In the genomic region with DNA sequence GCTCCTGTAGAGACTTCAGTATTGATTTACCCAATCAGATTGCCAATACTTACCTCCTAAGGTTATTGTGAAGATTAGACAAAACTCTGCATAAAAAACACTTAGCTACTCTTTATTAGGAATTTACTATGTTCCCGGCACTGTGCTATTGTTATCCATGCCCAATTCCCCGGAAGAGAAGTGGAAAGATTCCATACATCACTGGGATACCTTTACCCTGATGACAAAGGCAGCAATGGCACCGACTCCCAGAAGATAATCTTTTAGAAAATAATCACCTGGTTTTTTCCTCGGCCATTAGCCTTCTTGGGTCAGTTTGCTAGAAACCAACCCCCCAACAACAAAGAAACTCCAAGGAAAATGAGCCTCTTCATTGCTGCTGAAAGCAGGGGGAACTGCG, we compare ENCODE assay signal across 9 cellular contexts.
DNase-seq lines count a peak whose midpoint lies in the region; ATAC-seq, FAIRE-seq and TF ChIP-seq lines count a peak whose summit lies in the region.
"Had no signal": no experiment of that assay in that cellular context is flagged by ENCODE, and none has a peak within 500 bp of the region (broad histone marks: within the 10 kb centered on the region; RNA-seq: fewer than 3 reads in every experiment).

No MANE protein-coding gene starts in this region.

- H3K27me3 ChIP-seq in heart left ventricle (no peaks in the 10 kb centered on the region), K562 (ENCODE audit: control insufficient read depth in 2 of 2, insufficient read depth in 2 of 2, low read length in 2 of 2) (no peaks in the 10 kb centered on the region), uterus (no peaks in the 10 kb centered on the region)
- H3K27me3 ChIP-seq in naive thymus-derived CD4-positive, alpha-beta T cell (ENCODE audit: control insufficient read depth in 2 of 2, insufficient read depth in 2 of 2, low read length in 2 of 2) = no peaks in the 10 kb centered on the region

- POLR2A ChIA-PET in K562 (lab: Yijun Ruan, JAX) = interaction anchor here (0.5 to 1.6 kb wide), 3 partner anchors 13 to 95 kb away, joined by 3 to 6 read pairs (median 4); no protein-coding TSS in a partner anchor
- POLR2A ChIA-PET in naive thymus-derived CD4-positive, alpha-beta T cell (lab: Charles Lee) = interaction anchor here (1.8 to 2.3 kb wide), 4 partner anchors 11 to 97 kb away, joined by 8 to 12 read pairs (median 9); no protein-coding TSS in a partner anchor

- no peaks in the 10 kb centered on the region for H4K20me1 ChIP-seq in K562 (replicated peaks; ENCODE audit: control insufficient read depth, insufficient read depth, low read length)

- no TSS peak for BruUV-seq in K562 (replicated peaks; lab: Mats Ljungman, UMichigan)

- peak overlapping the region in 1 of 9 donors; percentile 82 for H3K27ac Mint-ChIP-seq in naive thymus-derived CD4-positive, alpha-beta T cell

- H3K9me1 ChIP-seq in K562 (ENCODE audit: control insufficient read depth, insufficient read depth, low read length) = no peaks in the 10 kb centered on the region

- H3K36me3 Mint-ChIP-seq in naive thymus-derived CD4-positive, alpha-beta T cell = peaks cover 0 to 21% (median 0%) of the 10 kb centered on the region in 5 donors

- DNase-seq in heart left ventricle (no peak), left ventricle myocardium superior (no peak), K562 (ENCODE audit: extremely low read depth in 1 of 4, low spot score in 3 of 4) (no peak), uterus (no peak), NK-92 (lab: John Stamatoyannopoulos, UW; ENCODE audit: unreplicated experiment) (no peak), SIG-M5 treated with dmso at 0.1 percent for 504 hours (lab: John Stamatoyannopoulos, UW; ENCODE audit: unreplicated experiment) (no peak)
- no peak for DNase-seq in naive thymus-derived CD4-positive, alpha-beta T cell
- DNase-seq in activated naive CD4-positive, alpha-beta T cell treated with Interleukin-2 at 50 U/mL for 16 hours = no peak
- DNase-seq: activated T-cell treated with anti-CD3 and anti-CD28 coated beads, Interleukin-2, amount 50 U/mL, for 1 hour had no signal

- H3K9me3 ChIP-seq in heart left ventricle (no peaks in the 10 kb centered on the region), K562 (replicated peaks; ENCODE audit: control insufficient read depth, insufficient read depth, low read depth, low read length) (no peaks in the 10 kb centered on the region; the same call in 1 of the 2 replicates), uterus (no peaks in the 10 kb centered on the region)
- H3K9me3 ChIP-seq in naive thymus-derived CD4-positive, alpha-beta T cell (ENCODE audit: control insufficient read depth in 2 of 3, low read length in 3 of 3) = no peaks in the 10 kb centered on the region

- H3K9ac ChIP-seq in K562 (ENCODE audit: insufficient read depth in 1 of 2, low read depth in 2 of 2, low read length in 2 of 2) = peak overlapping the region in 1 of 2 experiments; percentile 76; a peak in 2 of 4 replicates

- H3K4me3 Mint-ChIP-seq in naive thymus-derived CD4-positive, alpha-beta T cell = peak overlapping the region in 1 of 10 donors; percentile 44

- H3K9me3 Mint-ChIP-seq in naive thymus-derived CD4-positive, alpha-beta T cell = peaks cover 0 to 7% (median 0%) of the 10 kb centered on the region in 11 donors

- 77 to 85% (median 80%) methylated on average over 5 of the region's 5 CpGs for WGBS in heart left ventricle, 4 donors
- 80% methylated on average over 5 of the region's 5 CpGs for WGBS in K562 (ENCODE audit: insufficient coverage, low coverage, missing lambda C conversion rate)

- peaks cover 0 to 9% (median 4%) of the 10 kb centered on the region in 5 donors for H3K27me3 Mint-ChIP-seq in naive thymus-derived CD4-positive, alpha-beta T cell

- ATAC-seq in heart left ventricle (no peak), left ventricle myocardium superior (no peak), K562 (no peak)
- no peak for ATAC-seq in naive thymus-derived CD4-positive, alpha-beta T cell

- CTCF ChIA-PET in K562 (lab: Yijun Ruan, JAX; ENCODE audit: low intra/inter-chr PET ratio) = no interaction called here
- CTCF ChIA-PET in naive thymus-derived CD4-positive, alpha-beta T cell (lab: Charles Lee) = interaction anchor here (0.6 to 1.9 kb wide), 4 partner anchors 14 to 101 kb away, joined by 3 to 11 read pairs (median 3); no protein-coding TSS in a partner anchor

- no peak overlapping the region for H3K4me3 ChIP-seq in heart left ventricle
- H3K4me3 ChIP-seq in K562 = no peak overlapping the region
- H3K4me3 ChIP-seq in naive thymus-derived CD4-positive, alpha-beta T cell (ENCODE audit: low read length) = peak overlapping the region; percentile 9
- H3K4me3 ChIP-seq in uterus = no peak overlapping the region

- H2AFZ ChIP-seq in K562 (ENCODE audit: low read depth, low read length) = peak overlapping the region; percentile 97

- no peak for TF ChIP-seq EP300 in K562 (IDR thresholded peaks at IDR 0.05; ENCODE audit: low read length)

- H3K4me1 ChIP-seq in heart left ventricle = peaks cover 0 to 43% (median 18%) of the 10 kb centered on the region in 12 donors
- peaks cover 16 to 71% of the 10 kb centered on the region in 2 experiments for H3K4me1 ChIP-seq in K562 (replicated peaks in 1 of 2; ENCODE audit: control insufficient read depth in 2 of 2, insufficient read depth in 2 of 2, low read length in 2 of 2)
- peaks cover 11 to 35% of the 10 kb centered on the region in 2 donors for H3K4me1 ChIP-seq in naive thymus-derived CD4-positive, alpha-beta T cell (ENCODE audit: control insufficient read depth in 2 of 2, insufficient read depth in 2 of 2, low read length in 2 of 2)
- no peaks in the 10 kb centered on the region for H3K4me1 ChIP-seq in uterus

- FAIRE-seq in K562 (lab: Jason Lieb, UNC) = no peak

- TF ChIP-seq RAD21 in K562 (CRISPR knock-in tag; conservative IDR thresholded peaks at IDR 0.05 in 1 of 2, IDR thresholded peaks at IDR 0.05 in 1 of 2) = no peak

- intact Hi-C loops in heart left ventricle (cut with DNase I) = loop anchor here in 5 of 10 donors (5.0 to 10.0 kb wide), 2 partner anchors 226 to 229 kb away; partner anchors contain the start of gene SNX18 (in 5 of the 5)
- intact Hi-C loops in left ventricle myocardium superior (cut with micrococcal nuclease) = no loop called here
- intact Hi-C loops in K562 (cut with micrococcal nuclease) = loop anchor here (5.0 kb wide), 1 partner anchor 44 kb away; no protein-coding TSS in a partner anchor
- intact Hi-C loops in naive thymus-derived CD4-positive, alpha-beta T cell (cut with micrococcal nuclease) = no loop called here
- intact Hi-C loops in uterus (cut with DNase I; ENCODE audit: low total_unique reads) = no loop called here

- H3K4me1 Mint-ChIP-seq in naive thymus-derived CD4-positive, alpha-beta T cell = peaks cover 18 to 59% (median 23%) of the 10 kb centered on the region in 7 donors

- TF ChIP-seq CTCF in heart left ventricle (IDR thresholded peaks at IDR 0.05) = no peak
- no peak for TF ChIP-seq CTCF in K562 (IDR thresholded peaks at IDR 0.05 in 2 of 3, conservative IDR thresholded peaks at IDR 0.05 in 1 of 3; ENCODE audit: insufficient read depth in 2 of 3, low read depth in 1 of 3, low read length in 3 of 3)
- TF ChIP-seq CTCF in uterus (IDR thresholded peaks at IDR 0.05) = no peak

- TF ChIP-seq POLR2A in heart left ventricle (IDR thresholded peaks at IDR 0.05) (no peak), K562 (conservative IDR thresholded peaks at IDR 0.05) (no peak), uterus (IDR thresholded peaks at IDR 0.05) (no peak)

- in situ Hi-C loops in K562 (cut with MboI) = no loop called here

- H3K4me2 ChIP-seq in K562 (ENCODE audit: insufficient read depth, low read length) = peak overlapping the region; percentile 72

- H3K79me2 ChIP-seq in K562 (ENCODE audit: control insufficient read depth, insufficient read depth, low read length) = no peaks in the 10 kb centered on the region

- H3K27ac ChIP-seq in heart left ventricle (peak overlapping the region in 10 of 12 donors; percentile 12 to 92 (median 54)), K562 (ENCODE audit: extremely low read depth, low read depth, low read length) (peak overlapping the region; percentile 99), uterus (peak overlapping the region; percentile 4 to 55)
- no peak overlapping the region for H3K27ac ChIP-seq in naive thymus-derived CD4-positive, alpha-beta T cell (ENCODE audit: low read depth, low read length)

- H3K36me3 ChIP-seq in heart left ventricle (no peaks in the 10 kb centered on the region), K562 (ENCODE audit: control insufficient read depth, insufficient read depth, low read length) (no peaks in the 10 kb centered on the region), uterus (no peaks in the 10 kb centered on the region)
- no peaks in the 10 kb centered on the region for H3K36me3 ChIP-seq in naive thymus-derived CD4-positive, alpha-beta T cell (ENCODE audit: control insufficient read depth in 2 of 3, insufficient read depth in 3 of 3, low read length in 3 of 3)

TF ChIP-seq in K562, 482 proteins besides CTCF, POLR2A, EP300 and RAD21:
- no peak for TF ChIP-seq SAFB2 (IDR thresholded peaks at IDR 0.05; ENCODE audit: borderline replicate concordance, low read depth, low read length, severe bottlenecking)
- TF ChIP-seq, protein P1, sequence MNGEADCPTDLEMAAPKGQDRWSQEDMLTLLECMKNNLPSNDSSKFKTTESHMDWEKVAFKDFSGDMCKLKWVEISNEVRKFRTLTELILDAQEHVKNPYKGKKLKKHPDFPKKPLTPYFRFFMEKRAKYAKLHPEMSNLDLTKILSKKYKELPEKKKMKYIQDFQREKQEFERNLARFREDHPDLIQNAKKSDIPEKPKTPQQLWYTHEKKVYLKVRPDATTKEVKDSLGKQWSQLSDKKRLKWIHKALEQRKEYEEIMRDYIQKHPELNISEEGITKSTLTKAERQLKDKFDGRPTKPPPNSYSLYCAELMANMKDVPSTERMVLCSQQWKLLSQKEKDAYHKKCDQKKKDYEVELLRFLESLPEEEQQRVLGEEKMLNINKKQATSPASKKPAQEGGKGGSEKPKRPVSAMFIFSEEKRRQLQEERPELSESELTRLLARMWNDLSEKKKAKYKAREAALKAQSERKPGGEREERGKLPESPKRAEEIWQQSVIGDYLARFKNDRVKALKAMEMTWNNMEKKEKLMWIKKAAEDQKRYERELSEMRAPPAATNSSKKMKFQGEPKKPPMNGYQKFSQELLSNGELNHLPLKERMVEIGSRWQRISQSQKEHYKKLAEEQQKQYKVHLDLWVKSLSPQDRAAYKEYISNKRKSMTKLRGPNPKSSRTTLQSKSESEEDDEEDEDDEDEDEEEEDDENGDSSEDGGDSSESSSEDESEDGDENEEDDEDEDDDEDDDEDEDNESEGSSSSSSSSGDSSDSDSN (IDR thresholded peaks at IDR 0.05; ENCODE audit: borderline replicate concordance in 1 of 2, low read depth in 2 of 2, low read length in 2 of 2) = no peak
- TF ChIP-seq HMG20A (CRISPR knock-in tag; conservative IDR thresholded peaks at IDR 0.05) = no peak
- 0 out of 2 replicates have a peak, but pooled peaks have one; percentile 44 for TF ChIP-seq GTF2A2 (tag; IDR thresholded peaks at IDR 0.05)
